Comparison of ENCODE assay signal across 28 cellular contexts in the genomic region with DNA sequence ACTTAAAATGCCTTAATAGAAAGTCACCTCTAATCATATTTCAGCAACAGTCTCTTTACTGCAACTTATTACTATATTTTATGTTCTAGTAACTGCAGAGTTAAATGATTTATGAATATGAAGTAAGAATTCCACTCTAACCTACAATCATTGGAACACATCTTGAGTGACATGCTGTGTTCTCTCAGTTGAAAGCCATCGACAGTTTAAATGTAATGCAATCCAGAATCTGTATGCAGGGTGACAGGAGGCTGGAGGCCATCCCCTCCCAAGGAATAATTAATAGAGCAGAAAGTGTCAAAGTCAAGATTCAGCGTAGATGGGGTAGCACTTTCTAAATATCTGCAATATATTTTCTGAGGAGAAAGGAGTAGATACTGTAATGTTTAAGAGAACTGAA.
"Had no signal": no experiment of that assay in that cellular context is flagged by ENCODE, and none has a peak within 500 bp of the region (broad histone marks: within the 10 kb centered on the region; RNA-seq: fewer than 3 reads in every experiment).

No MANE protein-coding gene starts in this region.

- DNase-seq: stimulated activated CD4-positive, alpha-beta T cell treated with anti-CD3 and anti-CD28 coated beads, Interleukin-2, amount 100 ng/mL, for 48 hours; stimulated activated CD4-positive, alpha-beta T cell treated with anti-CD3 and anti-CD28 coated beads, Interleukin-4, amount 100 ng/mL, for 1 hour; stimulated activated CD4-positive, alpha-beta T cell treated with anti-CD3 and anti-CD28 coated beads, Interleukin-4, amount 100 ng/mL, for 24 hours; stimulated activated CD4-positive, alpha-beta T cell treated with anti-CD3 and anti-CD28 coated beads, Interleukin-4, amount 100 ng/mL, for 4 hours; stimulated activated CD8-positive, alpha-beta memory T cell treated with anti-CD3 and anti-CD28 coated beads, Interleukin-4, amount 100 ng/mL, for 48 hours; stimulated activated naive B cell treated with anti-CD40 and anti-IgM and Interleukin-4, amounts not matched to agents 10 μg/mL and 1 μg/mL and 100 μg/mL, for 72 hours; stimulated activated naive CD4-positive, alpha-beta T cell; stimulated activated naive CD4-positive, alpha-beta T cell treated with Interleukin-2 at 50 U/mL for 16 hours; stimulated activated naive CD8-positive, alpha-beta T cell treated with anti-CD3 and anti-CD28 coated beads, Interleukin-15, amount 100 ng/mL, for 72 hours; stimulated activated naive CD8-positive, alpha-beta T cell treated with anti-CD3 and anti-CD28 coated beads, Interleukin-15, Interleukin-2, amounts not matched to agents 100 U/mL and 50 U/mL, for 24 hours; stomach; substantia nigra; testis; thyroid gland; tibial artery; transverse colon; trophoblast cell; upper lobe of left lung; upper lobe of right lung; uterus had no signal

- H3K27ac Mint-ChIP-seq: stimulated activated effector memory CD8-positive, alpha-beta T cell treated with anti-CD3 and anti-CD28 coated beads, Interleukin-12 subunit alpha, Interleukin-12 subunit beta, amount 100 ng/mL, for 72 hours; stimulated activated memory B cell treated with anti-CD40 and anti-IgM and Interleukin-4, amounts not matched to agents 10 μg/mL and 1 μg/mL and 100 μg/mL, for 72 hours; stimulated activated naive B cell treated with anti-CD40 and anti-IgM and Interleukin-4, amounts not matched to agents 10 μg/mL and 1 μg/mL and 100 μg/mL, for 72 hours; stimulated activated naive CD8-positive, alpha-beta T cell treated with anti-CD3 and anti-CD28 coated beads, Interleukin-15, amount 100 ng/mL, for 72 hours; stimulated activated naive CD8-positive, alpha-beta T cell treated with anti-CD3 and anti-CD28 coated beads, Interleukin-15, Interleukin-2, amounts not matched to agents 100 ng/mL and 50 ng/mL, for 24 hours; type B pancreatic cell had no signal

- H3K4me1 ChIP-seq: stomach, suprapubic skin, testis, thyroid gland, tibial artery, tibial nerve, transverse colon, upper lobe of left lung, upper lobe of right lung, uterus, vagina had no signal

- H3K4me3 Mint-ChIP-seq: stimulated activated effector memory CD8-positive, alpha-beta T cell treated with anti-CD3 and anti-CD28 coated beads, Interleukin-12 subunit alpha, Interleukin-12 subunit beta, amount 100 ng/mL, for 72 hours; stimulated activated memory B cell treated with anti-CD40 and anti-IgM and Interleukin-4, amounts not matched to agents 10 μg/mL and 1 μg/mL and 100 μg/mL, for 72 hours; stimulated activated naive B cell treated with anti-CD40 and anti-IgM and Interleukin-4, amounts not matched to agents 10 μg/mL and 1 μg/mL and 100 μg/mL, for 72 hours; stimulated activated naive CD8-positive, alpha-beta T cell treated with anti-CD3 and anti-CD28 coated beads, Interleukin-15, amount 100 ng/mL, for 72 hours; stimulated activated naive CD8-positive, alpha-beta T cell treated with anti-CD3 and anti-CD28 coated beads, Interleukin-15, Interleukin-2, amounts not matched to agents 100 ng/mL and 50 ng/mL, for 24 hours; type B pancreatic cell had no signal

- H3K36me3 ChIP-seq: stomach, suprapubic skin, thoracic aorta, thyroid gland, tibial artery, tibial nerve, transverse colon, upper lobe of left lung, upper lobe of right lung, uterus, vagina had no signal

- H3K4me1 Mint-ChIP-seq: stimulated activated effector memory CD8-positive, alpha-beta T cell treated with anti-CD3 and anti-CD28 coated beads, Interleukin-12 subunit alpha, Interleukin-12 subunit beta, amount 100 ng/mL, for 72 hours; stimulated activated memory B cell treated with anti-CD40 and anti-IgM and Interleukin-4, amounts not matched to agents 10 μg/mL and 1 μg/mL and 100 μg/mL, for 72 hours; stimulated activated naive B cell treated with anti-CD40 and anti-IgM and Interleukin-4, amounts not matched to agents 10 μg/mL and 1 μg/mL and 100 μg/mL, for 72 hours; stimulated activated naive CD8-positive, alpha-beta T cell treated with anti-CD3 and anti-CD28 coated beads, Interleukin-15, amount 100 ng/mL, for 72 hours had no signal

- H3K9me3 ChIP-seq: suprapubic skin, testis, thoracic aorta, thyroid gland, tibial artery, tibial nerve, transverse colon, upper lobe of left lung, upper lobe of right lung, uterus, vagina had no signal

- H3K9me3 Mint-ChIP-seq: type B pancreatic cell had no signal

- H3K27ac ChIP-seq: stomach, suprapubic skin, testis, thoracic aorta, thyroid gland, tibial artery, tibial nerve, transverse colon, upper lobe of left lung, upper lobe of right lung, uterus, vagina had no signal

- ATAC-seq: stimulated activated effector memory CD8-positive, alpha-beta T cell treated with anti-CD3 and anti-CD28 coated beads, Interleukin-12 subunit alpha, Interleukin-12 subunit beta, amount 100 ng/mL, for 72 hours; stimulated activated memory B cell treated with anti-CD40 and anti-IgM and Interleukin-4, amounts not matched to agents 10 μg/mL and 1 μg/mL and 100 μg/mL, for 72 hours; stimulated activated naive B cell treated with anti-CD40 and anti-IgM and Interleukin-4, amounts not matched to agents 10 μg/mL and 1 μg/mL and 100 μg/mL, for 72 hours; stimulated activated naive CD8-positive, alpha-beta T cell treated with anti-CD3 and anti-CD28 coated beads, Interleukin-15, amount 100 ng/mL, for 72 hours; stimulated activated naive CD8-positive, alpha-beta T cell treated with anti-CD3 and anti-CD28 coated beads, Interleukin-15, Interleukin-2, amounts not matched to agents 100 U/mL and 50 U/mL, for 24 hours; upper lobe of right lung had no signal

- H3K36me3 Mint-ChIP-seq: stimulated activated effector memory CD8-positive, alpha-beta T cell treated with anti-CD3 and anti-CD28 coated beads, Interleukin-12 subunit alpha, Interleukin-12 subunit beta, amount 100 ng/mL, for 72 hours; stimulated activated memory B cell treated with anti-CD40 and anti-IgM and Interleukin-4, amounts not matched to agents 10 μg/mL and 1 μg/mL and 100 μg/mL, for 72 hours; stimulated activated naive B cell treated with anti-CD40 and anti-IgM and Interleukin-4, amounts not matched to agents 10 μg/mL and 1 μg/mL and 100 μg/mL, for 72 hours; type B pancreatic cell had no signal

- H3K27me3 ChIP-seq: stomach, suprapubic skin, thyroid gland, tibial artery, tibial nerve, transverse colon, upper lobe of left lung, upper lobe of right lung, uterus, vagina had no signal

- H3K27me3 Mint-ChIP-seq: stimulated activated memory B cell treated with anti-CD40 and anti-IgM and Interleukin-4, amounts not matched to agents 10 μg/mL and 1 μg/mL and 100 μg/mL, for 72 hours; stimulated activated naive B cell treated with anti-CD40 and anti-IgM and Interleukin-4, amounts not matched to agents 10 μg/mL and 1 μg/mL and 100 μg/mL, for 72 hours; stimulated activated naive CD8-positive, alpha-beta T cell treated with anti-CD3 and anti-CD28 coated beads, Interleukin-15, amount 100 ng/mL, for 72 hours; stimulated activated naive CD8-positive, alpha-beta T cell treated with anti-CD3 and anti-CD28 coated beads, Interleukin-15, Interleukin-2, amounts not matched to agents 100 ng/mL and 50 ng/mL, for 24 hours; type B pancreatic cell had no signal

- H3K4me3 ChIP-seq: stomach, suprapubic skin, testis, thoracic aorta, thyroid gland, tibial artery, tibial nerve, transverse colon, upper lobe of left lung, upper lobe of right lung, uterus, vagina had no signal
